1 cellular context compared by ENCODE assay signal in genomic region chr16:30561212-30561816, GRCh38.
A peak's percentile ranks its signal among the peaks of the same experiment; 100 is the strongest.
TF ChIP-seq lines count a peak whose summit lies in the region.

No MANE protein-coding gene starts in this region.

TF ChIP-seq in H1, 55 proteins besides CTCF, POLR2A, EP300 and RAD21:
- TF ChIP-seq SRF (IDR thresholded peaks at IDR 0.05; ENCODE audit: low read depth, low read length) (no peak), GTF2F1 (IDR thresholded peaks at IDR 0.05; ENCODE audit: borderline replicate concordance, low read depth, low read length) (no peak), CREB1 (IDR thresholded peaks at IDR 0.05) (no peak), TAF1 (IDR thresholded peaks at IDR 0.05; ENCODE audit: low read depth, low read length) (0 out of 2 replicates have a peak, but pooled peaks have one; percentile 28), EZH2 (IDR thresholded peaks at IDR 0.05; ENCODE audit: low read depth, low read length, severe bottlenecking) (no peak), SUZ12 (IDR thresholded peaks at IDR 0.05; ENCODE audit: low read length) (no peak), JUND (IDR thresholded peaks at IDR 0.05; ENCODE audit: low read length) (no peak), NANOG (IDR thresholded peaks at IDR 0.05; ENCODE audit: insufficient read depth, low read depth, low read length, poor library complexity, severe bottlenecking) (no peak), NRF1 (IDR thresholded peaks at IDR 0.05; ENCODE audit: low read depth, low read length) (no peak), RFX5 (IDR thresholded peaks at IDR 0.05; ENCODE audit: borderline replicate concordance, low read depth, low read length) (no peak), PHF8 (conservative IDR thresholded peaks at IDR 0.05; ENCODE audit: low read depth, low read length) (peak; percentile 41; the same call in 1 of the 2 replicates), ASH2L (IDR thresholded peaks at IDR 0.05; ENCODE audit: low read length) (peak; percentile 53), SP4 (IDR thresholded peaks at IDR 0.05; ENCODE audit: low read length) (no peak), BCL11A (IDR thresholded peaks at IDR 0.05; ENCODE audit: low read depth in 2 of 2, low read length in 2 of 2) (no peak), E2F6 (IDR thresholded peaks at IDR 0.05) (peak; percentile 74)
